In the genomic region with DNA sequence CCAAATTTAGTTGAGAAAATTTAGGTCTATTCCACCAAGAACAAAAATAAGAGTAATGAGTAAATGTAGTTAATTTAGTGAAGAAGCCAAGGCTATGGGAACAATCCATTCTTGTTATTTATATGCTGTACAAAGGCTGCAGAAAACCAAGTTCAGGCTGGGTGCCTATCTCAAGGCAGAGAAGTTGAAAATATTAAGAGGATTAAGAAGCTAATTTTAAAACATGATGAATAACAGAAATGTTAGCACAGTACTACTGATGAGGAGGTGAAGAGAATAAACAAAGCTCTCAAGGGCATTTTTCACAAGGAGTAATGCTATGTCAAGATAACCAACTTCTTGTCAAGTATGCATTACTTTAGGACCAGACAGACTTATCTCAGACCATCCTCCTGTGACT, we compare ENCODE assay signal across 18 cellular contexts.
"Had no signal": no experiment of that assay in that cellular context is flagged by ENCODE, and none has a peak within 500 bp of the region (broad histone marks: within the 10 kb centered on the region; RNA-seq: fewer than 3 reads in every experiment).

No MANE protein-coding gene starts in this region.

- H3K9me3 ChIP-seq: mucosa of descending colon, ovary, right lobe of liver, spleen, transverse colon had no signal

- H3K4me3 ChIP-seq: hepatocyte, mucosa of descending colon, ovary, right lobe of liver, spleen, transverse colon had no signal

- H3K36me3 ChIP-seq: ovary, right lobe of liver, spleen, transverse colon had no signal

- DNase-seq: effector memory CD4-positive, alpha-beta T cell; glutamatergic neuron; left colon; mammary epithelial cell; mucosa of descending colon; naive thymus-derived CD8-positive, alpha-beta T cell; ovary; right lobe of liver; spleen; stimulated activated CD4-positive, alpha-beta T cell treated with anti-CD3 and anti-CD28 coated beads, Interleukin-15, amount 100 ng/mL, for 24 hours; stimulated activated CD4-positive, alpha-beta T cell treated with anti-CD3 and anti-CD28 coated beads, Interleukin-1b, Interleukin-23, amount 100 ng/mL, for 48 hours; stimulated activated CD4-positive, alpha-beta T cell treated with anti-CD3 and anti-CD28 coated beads, Interleukin-4, amount 100 ng/mL, for 24 hours; transverse colon had no signal

- ATAC-seq: esophagus mucosa; left colon; mucosa of descending colon; naive thymus-derived CD8-positive, alpha-beta T cell; right lobe of liver; stimulated activated memory B cell treated with anti-CD40 and anti-IgM and Interleukin-4, amounts not matched to agents 10 μg/mL and 1 μg/mL and 100 μg/mL, for 72 hours had no signal

- FAIRE-seq: endometrium, frontal cortex had no signal

- H3K27ac ChIP-seq: hepatocyte, ovary, right lobe of liver, transverse colon had no signal

- H3K27me3 ChIP-seq: hepatocyte, ovary, right lobe of liver, spleen, transverse colon had no signal

- H3K4me1 ChIP-seq: right lobe of liver, transverse colon had no signal
